30 cellular contexts compared by ENCODE assay signal in the genomic region with DNA sequence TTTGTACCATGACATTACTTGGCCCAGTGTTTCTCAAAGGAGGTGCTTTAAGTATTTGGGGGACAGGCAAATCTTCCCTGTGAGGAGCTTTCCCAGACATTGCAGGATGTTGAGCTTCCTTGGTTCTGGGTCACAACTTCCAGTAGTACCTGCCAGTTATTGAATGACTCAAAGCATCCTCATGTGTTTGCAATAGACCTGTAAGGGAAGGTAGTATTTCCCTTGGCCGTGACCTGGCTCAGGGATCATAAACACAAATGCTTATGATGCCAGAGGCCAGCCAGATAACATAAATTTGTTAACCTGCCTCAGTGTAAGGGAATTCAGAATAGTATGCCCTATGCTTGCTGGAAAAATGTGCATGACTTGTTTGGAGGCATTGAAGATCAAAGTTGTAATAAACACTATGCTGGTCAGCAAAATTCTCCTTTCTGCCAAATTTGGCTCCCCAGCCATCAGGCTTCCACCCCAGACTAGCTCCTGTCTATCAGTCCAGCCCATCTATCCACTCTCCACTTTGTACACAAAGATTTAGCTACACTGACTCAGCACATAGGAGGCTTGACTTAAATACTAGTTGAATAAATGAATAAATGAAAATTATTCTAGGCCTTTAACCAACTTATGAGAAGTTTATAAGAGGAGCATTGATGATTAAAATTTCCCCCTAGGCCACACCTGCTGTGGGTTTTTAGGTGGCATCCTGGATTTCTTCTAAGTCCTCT.
"Had no signal": no experiment of that assay in that cellular context is flagged by ENCODE, and none has a peak within 500 bp of the region (broad histone marks: within the 10 kb centered on the region; RNA-seq: fewer than 3 reads in every experiment).

No MANE protein-coding gene starts in this region.

- H3K4me2 ChIP-seq: PC-9 had no signal

- H3K27me3 ChIP-seq: brain microvascular endothelial cell, cardiac muscle cell, MG63 had no signal

- H2AFZ ChIP-seq: PC-9 had no signal

- DNase-seq: activated CD4-positive, alpha-beta T cell treated with anti-CD3 and anti-CD28 coated beads, Interleukin-2, amount 10 ng/mL, durations not matched to agents 24 days and 14 days; activated CD4-positive, alpha-beta T cell treated with anti-CD3 and anti-CD28 coated beads, Interleukin-2, amount 50 U/mL, for 4 hours; activated CD8-positive, alpha-beta memory T cell treated with anti-CD3 and anti-CD28 coated beads, Interleukin-2, amount 50 U/mL, for 48 hours; activated effector memory CD4-positive, alpha-beta T cell treated with Interleukin-2 at 50 U/mL for 16 hours; activated naive CD4-positive, alpha-beta T cell treated with anti-CD3 and anti-CD28 coated beads, Interleukin-2, amount 10 ng/mL, durations not matched to agents 7 days and 5 days; activated naive CD8-positive, alpha-beta T cell treated with anti-CD3 and anti-CD28 coated beads, Interleukin-2, amount 50 U/mL, for 24 hours; activated T-cell treated with anti-CD3 and anti-CD28 coated beads, Interleukin-2, amount 50 U/mL, for 48 hours; anterior cingulate cortex; brain microvascular endothelial cell; Kasumi-1; KG1; MG63; NCI-H1048; NCI-H1105 treated with DMSO at 0.1 percent for 48 hours; NCI-H1436; NCI-H1694; NCI-H1930; NCI-H2081 treated with DMSO at 0.1 percent for 48 hours; NCI-H226; NCI-H446 treated with DMSO at 0.1 percent for 48 hours; NCI-H748 treated with DMSO at 0.1 percent for 48 hours; NK-92 treated with Interleukin-12 subunit alpha and Interleukin-12 subunit beta, amount 100 ng/mL, for 24 hours; PC-9; SHP77; SJCRH30; T1000 had no signal

- H3K27me3 Mint-ChIP-seq: activated CD4-positive, alpha-beta T cell treated with anti-CD3 and anti-CD28 coated beads, Interleukin-2, amount 10 ng/mL, durations not matched to agents 24 days and 14 days; activated naive CD4-positive, alpha-beta T cell treated with anti-CD3 and anti-CD28 coated beads, Interleukin-2, amount 10 ng/mL, durations not matched to agents 7 days and 5 days; activated naive CD8-positive, alpha-beta T cell; activated naive CD8-positive, alpha-beta T cell treated with anti-CD3 and anti-CD28 coated beads, Interleukin-2, amount 50 U/mL, for 24 hours; central memory CD8-positive, alpha-beta T cell had no signal

- H3K9me3 ChIP-seq: MG63, SJCRH30 had no signal

- H3K36me3 ChIP-seq: brain microvascular endothelial cell, cardiac muscle cell, MG63, SJCRH30 had no signal

- H3K9me3 Mint-ChIP-seq: activated CD4-positive, alpha-beta T cell treated with anti-CD3 and anti-CD28 coated beads, Interleukin-2, amount 10 ng/mL, durations not matched to agents 24 days and 14 days; activated naive CD4-positive, alpha-beta T cell treated with anti-CD3 and anti-CD28 coated beads, Interleukin-2, amount 10 ng/mL, durations not matched to agents 7 days and 5 days; activated naive CD8-positive, alpha-beta T cell treated with anti-CD3 and anti-CD28 coated beads, Interleukin-2, amount 50 U/mL, for 24 hours; central memory CD8-positive, alpha-beta T cell had no signal

- H3K27ac ChIP-seq: brain microvascular endothelial cell, cardiac muscle cell, PC-9, SJCRH30, SK-N-MC had no signal

- H3K36me3 Mint-ChIP-seq: activated naive CD4-positive, alpha-beta T cell treated with anti-CD3 and anti-CD28 coated beads, Interleukin-2, amount 10 ng/mL, durations not matched to agents 7 days and 5 days; activated naive CD8-positive, alpha-beta T cell had no signal

- ATAC-seq: activated naive CD8-positive, alpha-beta T cell treated with anti-CD3 and anti-CD28 coated beads, Interleukin-2, amount 50 U/mL, for 24 hours had no signal

- H3K4me1 ChIP-seq: SJCRH30 had no signal

- H3K27ac Mint-ChIP-seq: activated CD4-positive, alpha-beta T cell treated with anti-CD3 and anti-CD28 coated beads, Interleukin-2, amount 10 ng/mL, durations not matched to agents 24 days and 14 days; activated naive CD4-positive, alpha-beta T cell treated with anti-CD3 and anti-CD28 coated beads, Interleukin-2, amount 10 ng/mL, durations not matched to agents 7 days and 5 days; activated naive CD8-positive, alpha-beta T cell; activated naive CD8-positive, alpha-beta T cell treated with anti-CD3 and anti-CD28 coated beads, Interleukin-2, amount 50 U/mL, for 24 hours had no signal

- H3K4me3 Mint-ChIP-seq: activated CD4-positive, alpha-beta T cell treated with anti-CD3 and anti-CD28 coated beads, Interleukin-2, amount 10 ng/mL, durations not matched to agents 24 days and 14 days; activated naive CD4-positive, alpha-beta T cell treated with anti-CD3 and anti-CD28 coated beads, Interleukin-2, amount 10 ng/mL, durations not matched to agents 7 days and 5 days; activated naive CD8-positive, alpha-beta T cell; activated naive CD8-positive, alpha-beta T cell treated with anti-CD3 and anti-CD28 coated beads, Interleukin-2, amount 50 U/mL, for 24 hours; central memory CD8-positive, alpha-beta T cell had no signal

- H3K4me1 Mint-ChIP-seq: activated CD4-positive, alpha-beta T cell treated with anti-CD3 and anti-CD28 coated beads, Interleukin-2, amount 10 ng/mL, durations not matched to agents 24 days and 14 days; activated naive CD4-positive, alpha-beta T cell treated with anti-CD3 and anti-CD28 coated beads, Interleukin-2, amount 10 ng/mL, durations not matched to agents 7 days and 5 days; activated naive CD8-positive, alpha-beta T cell treated with anti-CD3 and anti-CD28 coated beads, Interleukin-2, amount 50 U/mL, for 24 hours; central memory CD8-positive, alpha-beta T cell had no signal

- H3K4me3 ChIP-seq: cardiac muscle cell, MG63, PC-9, SJCRH30, SK-N-MC had no signal
